Comparison of ENCODE assay signal across 11 cellular contexts in the genomic region with DNA sequence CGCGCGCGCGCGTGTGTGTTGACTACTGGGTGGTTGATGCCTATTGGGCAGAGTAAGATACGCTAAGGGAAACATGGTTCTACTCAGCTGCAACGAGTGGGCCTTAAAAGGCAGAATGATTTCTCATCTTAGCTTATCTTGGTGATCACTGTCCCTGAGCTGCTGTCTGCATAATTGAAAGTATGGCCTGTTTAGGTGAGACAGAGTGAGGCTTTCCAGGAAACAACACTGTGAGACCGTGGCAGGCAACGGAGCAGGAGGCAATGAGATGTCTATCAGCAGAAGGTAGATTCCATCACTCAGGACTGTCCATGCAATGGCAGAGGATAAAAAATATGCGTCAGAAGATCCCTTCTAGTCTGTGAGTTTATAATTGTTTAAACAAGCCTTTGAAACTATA.
"Had no signal": no experiment of that assay in that cellular context is flagged by ENCODE, and none has a peak within 500 bp of the region (broad histone marks: within the 10 kb centered on the region; RNA-seq: fewer than 3 reads in every experiment).

No MANE protein-coding gene starts in this region.

- FAIRE-seq: H1, H54 had no signal

- H3K4me3 ChIP-seq: GM23248, GM23338, HAP-1 had no signal

- H3K36me3 ChIP-seq: HAP-1 had no signal

- DNase-seq: GM23248, GOT3, H7, H9, HCEC 1CT, HFFc6 had no signal

- ATAC-seq: GM23338, HCT116 had no signal
